24 cellular contexts compared by ENCODE assay signal in genomic region chr6:109359248-109359647, GRCh38. TPM values are rescaled to one million over a fixed set of nuclear protein-coding genes. Genes with fewer than 3 reads are reported as not detected.
DNase-seq lines count a peak whose midpoint lies in the region; ATAC-seq, FAIRE-seq and TF ChIP-seq lines count a peak whose summit lies in the region.
"Had no signal": no experiment of that assay in that cellular context is flagged by ENCODE, and none has a peak within 500 bp of the region (broad histone marks: within the 10 kb centered on the region; RNA-seq: fewer than 3 reads in every experiment).

No MANE protein-coding gene starts in this region.

- CTCF ChIA-PET in activated CD8-positive, alpha-beta T cell treated with anti-CD3 and anti-CD28 coated beads, Interleukin-2, amount 10 ng/mL, durations not matched to agents 7 days and 5 days (lab: Charles Lee), result interaction anchor here (0.7 to 1.0 kb wide), 3 partner anchors 9 to 171 kb away, joined by 3 read pairs; no protein-coding TSS in a partner anchor
- CTCF ChIA-PET in activated CD8-positive, alpha-beta T cell treated with anti-CD3 and anti-CD28 coated beads for 36 hours (lab: Charles Lee), result interaction anchor here (1.8 to 1.9 kb wide), 2 partner anchors 24 to 172 kb away, joined by 4 to 8 read pairs; no protein-coding TSS in a partner anchor

- POLR2A ChIA-PET in activated CD8-positive, alpha-beta T cell treated with anti-CD3 and anti-CD28 coated beads, Interleukin-2, amount 10 ng/mL, durations not matched to agents 7 days and 5 days (lab: Charles Lee), result interaction anchor here (1.5 kb wide), 1 partner anchor 83 kb away, joined by 3 read pairs; no protein-coding TSS in a partner anchor
- POLR2A ChIA-PET in activated CD8-positive, alpha-beta T cell treated with anti-CD3 and anti-CD28 coated beads for 36 hours (lab: Charles Lee), result interaction anchor here (1.0 kb wide), 1 partner anchor 9 kb away, joined by 4 read pairs; no protein-coding TSS in a partner anchor

- peaks cover 18% of the 10 kb centered on the region for H3K4me1 Mint-ChIP-seq in activated CD8-positive, alpha-beta T cell treated with anti-CD3 and anti-CD28 coated beads, Interleukin-2, amount 10 ng/mL, durations not matched to agents 7 days and 5 days (ENCODE audit: low read depth)
- peaks cover 8% of the 10 kb centered on the region for H3K4me1 Mint-ChIP-seq in activated CD8-positive, alpha-beta T cell treated with anti-CD3 and anti-CD28 coated beads for 36 hours (ENCODE audit: low read depth)

- H4K20me1 ChIP-seq in Karpas-422 (ENCODE audit: insufficient read depth, low read depth, low read length), result 0 out of 2 replicates have a peak, but pooled peaks cover 6% of the 10 kb centered on the region
- H4K20me1 ChIP-seq: BLaER1 had no signal

- peak overlapping the region; percentile 31 for H3K27ac Mint-ChIP-seq in activated CD8-positive, alpha-beta T cell treated with anti-CD3 and anti-CD28 coated beads, Interleukin-2, amount 10 ng/mL, durations not matched to agents 7 days and 5 days
- no peak overlapping the region for H3K27ac Mint-ChIP-seq in activated CD8-positive, alpha-beta T cell treated with anti-CD3 and anti-CD28 coated beads for 36 hours
- H3K27ac Mint-ChIP-seq: CD4-positive, CD25-positive, alpha-beta regulatory T cell; CD8-positive, alpha-beta T cell; HFFc6 had no signal

- H3K36me3 ChIP-seq in Karpas-422 (ENCODE audit: insufficient read depth, low read length) (peaks cover 21% of the 10 kb centered on the region; the same call in 1 of the 2 replicates), bronchial epithelial cell (ENCODE audit: control insufficient read depth, insufficient read depth, low read length) (peaks cover 9% of the 10 kb centered on the region), mucosa of descending colon (ENCODE audit: low read depth) (no peaks in the 10 kb centered on the region)

- FAIRE-seq in bronchial epithelial cell (lab: Jason Lieb, UNC), result peak; percentile 55
- FAIRE-seq: A204.1, G401.6, GM18507, H54 had no signal

- no peaks in the 10 kb centered on the region for H3K27me3 Mint-ChIP-seq in activated CD8-positive, alpha-beta T cell treated with anti-CD3 and anti-CD28 coated beads, Interleukin-2, amount 10 ng/mL, durations not matched to agents 7 days and 5 days (ENCODE audit: low read depth)
- no peaks in the 10 kb centered on the region for H3K27me3 Mint-ChIP-seq in activated CD8-positive, alpha-beta T cell treated with anti-CD3 and anti-CD28 coated beads for 36 hours
- H3K27me3 Mint-ChIP-seq: B cell; CD4-positive, CD25-positive, alpha-beta regulatory T cell had no signal

- H3K36me3 Mint-ChIP-seq in activated CD8-positive, alpha-beta T cell treated with anti-CD3 and anti-CD28 coated beads, Interleukin-2, amount 10 ng/mL, durations not matched to agents 7 days and 5 days (ENCODE audit: low read depth), result peaks cover 89% of the 10 kb centered on the region
- H3K36me3 Mint-ChIP-seq in activated CD8-positive, alpha-beta T cell treated with anti-CD3 and anti-CD28 coated beads for 36 hours (ENCODE audit: low read depth), result peaks cover 81% of the 10 kb centered on the region

- no peak for DNase-seq in activated CD8-positive, alpha-beta T cell treated with anti-CD3 and anti-CD28 coated beads, Interleukin-2, amount 10 ng/mL, durations not matched to agents 7 days and 5 days
- DNase-seq in activated CD8-positive, alpha-beta T cell treated with anti-CD3 and anti-CD28 coated beads for 36 hours, result no peak
- peak; percentile 58 for DNase-seq in Karpas-422
- peak; percentile 77 for DNase-seq in NCI-H774 (lab: John Stamatoyannopoulos, UW)
- DNase-seq in bronchial epithelial cell (ENCODE audit: low read depth), result no peak
- no peak for DNase-seq in mucosa of descending colon
- DNase-seq: Caco-2; CD4-positive, CD25-positive, alpha-beta regulatory T cell; CD8-positive, alpha-beta T cell; DMS153; DND-41; GOT3; HFFc6 had no signal

- peak overlapping the region; percentile 7; the same call in 1 of the 2 replicates for H3K9ac ChIP-seq in Karpas-422 (ENCODE audit: low read length)
- H3K9ac ChIP-seq: BLaER1 had no signal

- H3K9me3 Mint-ChIP-seq in activated CD8-positive, alpha-beta T cell treated with anti-CD3 and anti-CD28 coated beads, Interleukin-2, amount 10 ng/mL, durations not matched to agents 7 days and 5 days (ENCODE audit: insufficient read depth), result peaks cover 11% of the 10 kb centered on the region
- peaks cover 3% of the 10 kb centered on the region for H3K9me3 Mint-ChIP-seq in activated CD8-positive, alpha-beta T cell treated with anti-CD3 and anti-CD28 coated beads for 36 hours
- H3K9me3 Mint-ChIP-seq: CD8-positive, alpha-beta T cell had no signal

- no peak overlapping the region for H2AFZ ChIP-seq in Karpas-422 (ENCODE audit: low read length)

- H3K9me3 ChIP-seq in Karpas-422 (ENCODE audit: low read length), result no peaks in the 10 kb centered on the region
- peaks cover 3% of the 10 kb centered on the region for H3K9me3 ChIP-seq in mucosa of descending colon

- H3K27me3 ChIP-seq in Karpas-422 (ENCODE audit: low read length) (no peaks in the 10 kb centered on the region), bronchial epithelial cell (ENCODE audit: control insufficient read depth, insufficient read depth, low read length) (no peaks in the 10 kb centered on the region)
- H3K27me3 ChIP-seq: BLaER1 had no signal

- H3K27ac ChIP-seq in Karpas-422 (ENCODE audit: low read length), result peak overlapping the region; percentile 86
- H3K27ac ChIP-seq: 22Rv1, BLaER1, C4-2B had no signal

- H3K4me3 ChIP-seq in Karpas-422 (ENCODE audit: low read length) (peak overlapping the region; percentile 22; the same call in 1 of the 2 replicates), bronchial epithelial cell (ENCODE audit: low read depth, low read length) (no peak overlapping the region), mucosa of descending colon (no peak overlapping the region)
- H3K4me3 ChIP-seq: BLaER1, HAP-1 had no signal

- intact Hi-C loops in activated CD8-positive, alpha-beta T cell treated with anti-CD3 and anti-CD28 coated beads for 36 hours (cut with micrococcal nuclease), result no loop called here
- intact Hi-C loops in mucosa of descending colon (cut with DNase I, micrococcal nuclease), result no loop called here

- H3K4me2 ChIP-seq in Karpas-422 (ENCODE audit: low read depth, low read length, poor library complexity, severe bottlenecking), result peak overlapping the region; percentile 48
- H3K4me2 ChIP-seq: BLaER1 had no signal

- no peaks in the 10 kb centered on the region for H3K9me2 ChIP-seq in Karpas-422 (replicated peaks; ENCODE audit: insufficient read depth, low read length)

- H3K79me2 ChIP-seq in Karpas-422 (ENCODE audit: low read length), result peaks cover 3% of the 10 kb centered on the region; the same call in 1 of the 2 replicates

- H3K4me3 Mint-ChIP-seq in activated CD8-positive, alpha-beta T cell treated with anti-CD3 and anti-CD28 coated beads, Interleukin-2, amount 10 ng/mL, durations not matched to agents 7 days and 5 days, result no peak overlapping the region
- H3K4me3 Mint-ChIP-seq in activated CD8-positive, alpha-beta T cell treated with anti-CD3 and anti-CD28 coated beads for 36 hours, result no peak overlapping the region
- H3K4me3 Mint-ChIP-seq: B cell; CD4-positive, CD25-positive, alpha-beta regulatory T cell; CD8-positive, alpha-beta T cell; HFFc6 had no signal

- no peak for TF ChIP-seq CTCF in activated CD8-positive, alpha-beta T cell treated with anti-CD3 and anti-CD28 coated beads for 36 hours (IDR thresholded peaks at IDR 0.05)
- TF ChIP-seq CTCF in bronchial epithelial cell (IDR thresholded peaks at IDR 0.05; ENCODE audit: insufficient read depth, low read length, severe bottlenecking) (no peak), mucosa of descending colon (IDR thresholded peaks at IDR 0.05) (no peak)

- no peak for ATAC-seq in activated CD8-positive, alpha-beta T cell treated with anti-CD3 and anti-CD28 coated beads, Interleukin-2, amount 10 ng/mL, durations not matched to agents 7 days and 5 days
- no peak for ATAC-seq in activated CD8-positive, alpha-beta T cell treated with anti-CD3 and anti-CD28 coated beads for 36 hours
- ATAC-seq in HG03565 (IDR thresholded peaks at IDR 0.05; ENCODE audit: unreplicated experiment) (no peak), mucosa of descending colon (no peak), GM19452 (IDR thresholded peaks at IDR 0.05; ENCODE audit: unreplicated experiment) (no peak)
- ATAC-seq: CD8-positive, alpha-beta T cell had no signal

- peaks cover 38% of the 10 kb centered on the region for H3K4me1 ChIP-seq in Karpas-422 (ENCODE audit: low read length)
- no peaks in the 10 kb centered on the region for H3K4me1 ChIP-seq in mucosa of descending colon (ENCODE audit: low read depth)
- H3K4me1 ChIP-seq: Caco-2, HAP-1 had no signal

RNA-seq across cellular contexts. Expression of gene CD164, which starts 23.0 kb away (rescaled TPM):
- total RNA-seq in activated CD8-positive, alpha-beta T cell treated with anti-CD3 and anti-CD28 coated beads, Interleukin-2, amount 10 ng/mL, durations not matched to agents 7 days and 5 days, result 100 to 1,000 TPM; 236 to 249 TPM
- total RNA-seq in activated CD8-positive, alpha-beta T cell treated with anti-CD3 and anti-CD28 coated beads for 36 hours, result 100 to 1,000 TPM; 144 to 146 TPM
- 83.0 and 175 TPM in 2 replicates for total RNA-seq in Karpas-422 (2014; rRNA removed; shearing (Covaris generic); ENCODE audit: low replicate concordance)
- total RNA-seq in bronchial epithelial cell (113 and 115 TPM in 2 replicates), mucosa of descending colon (100 to 1,000 TPM; 337 to 845 (median 513) TPM)

Comparison
In these comparisons a context has a peak if more than half of its experiments do, and no peak if none do; other contexts are left out.
1. DNase-seq: peak in Karpas-422 (single experiment) and NCI-H774 (single experiment); none in activated CD8-positive, alpha-beta T cell treated with anti-CD3 and anti-CD28 coated beads, Interleukin-2, amount 10 ng/mL, durations not matched to agents 7 days and 5 days (single experiment), activated CD8-positive, alpha-beta T cell treated with anti-CD3 and anti-CD28 coated beads for 36 hours (single experiment), bronchial epithelial cell (single experiment) and mucosa of descending colon (0 of 3).